ENCODE assay signal across 1 cellular context in the genomic region with DNA sequence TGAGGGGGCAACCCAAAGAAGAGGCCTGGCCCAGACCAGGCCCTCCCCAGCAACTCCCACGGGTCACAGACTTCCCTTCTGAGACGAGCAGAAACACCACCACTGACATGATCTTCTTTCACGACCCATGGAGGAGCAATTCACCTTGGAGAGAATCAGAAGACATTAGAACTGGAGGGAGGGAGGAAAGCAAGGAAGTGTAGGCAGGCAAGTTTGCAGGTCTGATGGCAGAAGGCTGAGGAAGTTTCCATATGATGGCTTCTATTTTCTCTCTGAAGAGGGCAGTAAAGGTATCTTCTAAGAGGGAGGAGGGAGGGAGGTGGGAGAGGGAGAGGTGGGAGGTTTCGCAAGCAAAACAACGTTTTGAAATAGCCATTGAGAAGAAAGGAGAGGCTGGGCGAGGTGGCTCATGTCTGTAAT.
TF ChIP-seq lines count a peak whose summit lies in the region.

No MANE protein-coding gene starts in this region.

TF ChIP-seq in HEK293, 187 proteins besides CTCF, POLR2A, EP300 and RAD21:
- TF ChIP-seq, protein P1, sequence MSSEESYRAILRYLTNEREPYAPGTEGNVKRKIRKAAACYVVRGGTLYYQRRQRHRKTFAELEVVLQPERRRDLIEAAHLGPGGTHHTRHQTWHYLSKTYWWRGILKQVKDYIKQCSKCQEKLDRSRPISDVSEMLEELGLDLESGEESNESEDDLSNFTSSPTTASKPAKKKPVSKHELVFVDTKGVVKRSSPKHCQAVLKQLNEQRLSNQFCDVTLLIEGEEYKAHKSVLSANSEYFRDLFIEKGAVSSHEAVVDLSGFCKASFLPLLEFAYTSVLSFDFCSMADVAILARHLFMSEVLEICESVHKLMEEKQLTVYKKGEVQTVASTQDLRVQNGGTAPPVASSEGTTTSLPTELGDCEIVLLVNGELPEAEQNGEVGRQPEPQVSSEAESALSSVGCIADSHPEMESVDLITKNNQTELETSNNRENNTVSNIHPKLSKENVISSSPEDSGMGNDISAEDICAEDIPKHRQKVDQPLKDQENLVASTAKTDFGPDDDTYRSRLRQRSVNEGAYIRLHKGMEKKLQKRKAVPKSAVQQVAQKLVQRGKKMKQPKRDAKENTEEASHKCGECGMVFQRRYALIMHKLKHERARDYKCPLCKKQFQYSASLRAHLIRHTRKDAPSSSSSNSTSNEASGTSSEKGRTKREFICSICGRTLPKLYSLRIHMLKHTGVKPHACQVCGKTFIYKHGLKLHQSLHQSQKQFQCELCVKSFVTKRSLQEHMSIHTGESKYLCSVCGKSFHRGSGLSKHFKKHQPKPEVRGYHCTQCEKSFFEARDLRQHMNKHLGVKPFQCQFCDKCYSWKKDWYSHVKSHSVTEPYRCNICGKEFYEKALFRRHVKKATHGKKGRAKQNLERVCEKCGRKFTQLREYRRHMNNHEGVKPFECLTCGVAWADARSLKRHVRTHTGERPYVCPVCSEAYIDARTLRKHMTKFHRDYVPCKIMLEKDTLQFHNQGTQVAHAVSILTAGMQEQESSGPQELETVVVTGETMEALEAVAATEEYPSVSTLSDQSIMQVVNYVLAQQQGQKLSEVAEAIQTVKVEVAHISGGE (tag by site-specific recombination; conservative IDR thresholded peaks at IDR 0.05; ENCODE audit: low read depth), result no peak
- peak; percentile 29; the same call in 1 of the 2 replicates for TF ChIP-seq ZFHX2 (tag by site-specific recombination; conservative IDR thresholded peaks at IDR 0.05)
- peak; percentile 55; the same call in 1 of the 2 replicates for TF ChIP-seq EGR2 (tag by site-specific recombination; IDR thresholded peaks at IDR 0.05; ENCODE audit: low read depth)
